32 cellular contexts compared by ENCODE assay signal in genomic region chr1:181804989-181805388, GRCh38.
"Had no signal": no experiment of that assay in that cellular context is flagged by ENCODE, and none has a peak within 500 bp of the region (broad histone marks: within the 10 kb centered on the region; RNA-seq: fewer than 3 reads in every experiment).

No MANE protein-coding gene starts in this region.

- H3K27ac Mint-ChIP-seq: activated CD4-positive, alpha-beta memory T cell treated with anti-CD3 and anti-CD28 coated beads for 36 hours; activated naive CD8-positive, alpha-beta T cell; activated T-helper 17 cell treated with anti-CD3 and anti-CD28 coated beads, Interleukin-2, amount 50 U/mL, for 72 hours; effector memory CD8-positive, alpha-beta T cell; WTC11 had no signal

- DNase-seq: activated CD4-positive, alpha-beta memory T cell treated with anti-CD3 and anti-CD28 coated beads for 36 hours; activated CD4-positive, alpha-beta T cell treated with anti-CD3 and anti-CD28 coated beads for 1 hour; activated CD4-positive, alpha-beta T cell treated with anti-CD3 and anti-CD28 coated beads for 48 hours; activated CD8-positive, alpha-beta memory T cell treated with anti-CD3 and anti-CD28 coated beads for 24 hours; activated effector memory CD4-positive, alpha-beta T cell treated with Interleukin-2 at 50 U/mL for 16 hours; activated gamma-delta T cell treated with Interleukin-2 at 50 U/mL for 16 hours; activated naive CD4-positive, alpha-beta T cell treated with anti-CD3 and anti-CD28 coated beads, Interleukin-2, amount 50 U/mL, for 16 hours; activated naive CD4-positive, alpha-beta T cell treated with Interleukin-2 at 50 U/mL for 16 hours; activated T-cell treated with anti-CD3 and anti-CD28 coated beads, Interleukin-2, amount 50 U/mL, for 4 hours; amniotic stem cell; anterior cingulate cortex; brain microvascular endothelial cell; cortex of kidney; dermis blood vessel endothelial cell; effector CD4-positive, alpha-beta T cell; effector memory CD8-positive, alpha-beta T cell; erythroblast; foreskin keratinocyte; gastrocnemius medialis; glutamatergic neuron; heart left ventricle; T-helper 2 cell had no signal

- H3K27me3 ChIP-seq: brain microvascular endothelial cell, esophagus muscularis mucosa, gastrocnemius medialis had no signal

- H3K4me3 ChIP-seq: esophagus muscularis mucosa, gastrocnemius medialis, heart left ventricle had no signal

- H3K4me3 Mint-ChIP-seq: activated CD4-positive, alpha-beta memory T cell treated with anti-CD3 and anti-CD28 coated beads for 36 hours; activated naive CD8-positive, alpha-beta T cell; activated T-cell treated with anti-CD3 and anti-CD28 coated beads, Interleukin-2, amount 50 U/mL, for 4 hours; activated T-helper 17 cell treated with anti-CD3 and anti-CD28 coated beads, Interleukin-2, amount 50 U/mL, for 72 hours; central memory CD8-positive, alpha-beta T cell; effector memory CD8-positive, alpha-beta T cell; WTC11 had no signal

- H3K9me3 ChIP-seq: esophagus muscularis mucosa, gastrocnemius medialis, heart left ventricle had no signal

- H3K4me1 ChIP-seq: esophagus muscularis mucosa, foreskin keratinocyte, gastrocnemius medialis, heart left ventricle had no signal

- H3K27me3 Mint-ChIP-seq: activated CD4-positive, alpha-beta memory T cell treated with anti-CD3 and anti-CD28 coated beads for 36 hours had no signal

- H3K27ac ChIP-seq: brain microvascular endothelial cell, esophagus muscularis mucosa, foreskin keratinocyte, gastrocnemius medialis, heart left ventricle, VCaP had no signal

- ATAC-seq: activated T-cell treated with anti-CD3 and anti-CD28 coated beads, Interleukin-2, amount 50 U/mL, for 4 hours; activated T-helper 17 cell treated with anti-CD3 and anti-CD28 coated beads, Interleukin-2, amount 50 U/mL, for 72 hours; effector memory CD8-positive, alpha-beta T cell; foreskin keratinocyte; gastrocnemius medialis; heart left ventricle; WTC11 had no signal

- H3K4me1 Mint-ChIP-seq: activated T-helper 17 cell treated with anti-CD3 and anti-CD28 coated beads, Interleukin-2, amount 50 U/mL, for 72 hours; central memory CD8-positive, alpha-beta T cell had no signal

- H3K9me3 Mint-ChIP-seq: activated CD4-positive, alpha-beta memory T cell treated with anti-CD3 and anti-CD28 coated beads for 36 hours; activated T-cell treated with anti-CD3 and anti-CD28 coated beads, Interleukin-2, amount 50 U/mL, for 4 hours; activated T-helper 17 cell treated with anti-CD3 and anti-CD28 coated beads, Interleukin-2, amount 50 U/mL, for 72 hours; central memory CD8-positive, alpha-beta T cell; effector memory CD8-positive, alpha-beta T cell; WTC11 had no signal

- H3K36me3 ChIP-seq: brain microvascular endothelial cell, esophagus muscularis mucosa, gastrocnemius medialis, heart left ventricle had no signal

- FAIRE-seq: astrocyte, bronchial epithelial cell, colon, TTC549 had no signal
